Comparison of ENCODE assay signal across 13 cellular contexts in genomic region chr2:156345582-156345981, GRCh38.
"Had no signal": no experiment of that assay in that cellular context is flagged by ENCODE, and none has a peak within 500 bp of the region (broad histone marks: within the 10 kb centered on the region; RNA-seq: fewer than 3 reads in every experiment).

No MANE protein-coding gene starts in this region.

- H3K36me3 Mint-ChIP-seq: naive B cell had no signal

- H3K27ac Mint-ChIP-seq: activated CD8-positive, alpha-beta T cell treated with anti-CD3 and anti-CD28 coated beads, Interleukin-2, amount 10 ng/mL, durations not matched to agents 7 days and 5 days; activated naive CD8-positive, alpha-beta T cell treated with anti-CD3 and anti-CD28 coated beads, Interleukin-2, amount 10 ng/mL, durations not matched to agents 7 days and 5 days; stimulated activated naive CD8-positive, alpha-beta T cell treated with anti-CD3 and anti-CD28 coated beads, Interleukin-15, amount 100 ng/mL, for 72 hours had no signal

- DNase-seq: activated CD4-positive, alpha-beta T cell treated with anti-CD3 and anti-CD28 coated beads for 1 hour; activated CD4-positive, alpha-beta T cell treated with anti-CD3 and anti-CD28 coated beads, Interleukin-2, amount 50 U/mL, for 1 hour; activated CD8-positive, alpha-beta T cell treated with anti-CD3 and anti-CD28 coated beads, Interleukin-2, amount 10 ng/mL, durations not matched to agents 7 days and 5 days; activated naive CD8-positive, alpha-beta T cell treated with anti-CD3 and anti-CD28 coated beads, Interleukin-2, amount 10 ng/mL, durations not matched to agents 7 days and 5 days; activated T-cell treated with anti-CD3 and anti-CD28 coated beads, Interleukin-2, amount 50 U/mL, for 1 hour; amygdala; foreskin fibroblast; kidney; lower lobe of right lung; naive B cell; spleen; stimulated activated CD4-positive, alpha-beta T cell treated with anti-CD3 and anti-CD28 coated beads, Interleukin-4, amount 100 ng/mL, for 1 hour; stimulated activated naive CD8-positive, alpha-beta T cell treated with anti-CD3 and anti-CD28 coated beads, Interleukin-15, amount 100 ng/mL, for 72 hours had no signal

- H3K9me3 Mint-ChIP-seq: activated naive CD8-positive, alpha-beta T cell treated with anti-CD3 and anti-CD28 coated beads, Interleukin-2, amount 10 ng/mL, durations not matched to agents 7 days and 5 days; naive B cell; stimulated activated naive CD8-positive, alpha-beta T cell treated with anti-CD3 and anti-CD28 coated beads, Interleukin-15, amount 100 ng/mL, for 72 hours had no signal

- ATAC-seq: activated CD8-positive, alpha-beta T cell treated with anti-CD3 and anti-CD28 coated beads, Interleukin-2, amount 10 ng/mL, durations not matched to agents 7 days and 5 days; lower lobe of right lung; stimulated activated naive CD8-positive, alpha-beta T cell treated with anti-CD3 and anti-CD28 coated beads, Interleukin-15, amount 100 ng/mL, for 72 hours had no signal

- H3K4me3 Mint-ChIP-seq: activated CD8-positive, alpha-beta T cell treated with anti-CD3 and anti-CD28 coated beads, Interleukin-2, amount 10 ng/mL, durations not matched to agents 7 days and 5 days; activated naive CD8-positive, alpha-beta T cell treated with anti-CD3 and anti-CD28 coated beads, Interleukin-2, amount 10 ng/mL, durations not matched to agents 7 days and 5 days; stimulated activated naive CD8-positive, alpha-beta T cell treated with anti-CD3 and anti-CD28 coated beads, Interleukin-15, amount 100 ng/mL, for 72 hours had no signal

- H3K27me3 Mint-ChIP-seq: activated naive CD8-positive, alpha-beta T cell treated with anti-CD3 and anti-CD28 coated beads, Interleukin-2, amount 10 ng/mL, durations not matched to agents 7 days and 5 days; naive B cell; stimulated activated naive CD8-positive, alpha-beta T cell treated with anti-CD3 and anti-CD28 coated beads, Interleukin-15, amount 100 ng/mL, for 72 hours had no signal
